ENCODE assay signal across 14 cellular contexts in the genomic region with DNA sequence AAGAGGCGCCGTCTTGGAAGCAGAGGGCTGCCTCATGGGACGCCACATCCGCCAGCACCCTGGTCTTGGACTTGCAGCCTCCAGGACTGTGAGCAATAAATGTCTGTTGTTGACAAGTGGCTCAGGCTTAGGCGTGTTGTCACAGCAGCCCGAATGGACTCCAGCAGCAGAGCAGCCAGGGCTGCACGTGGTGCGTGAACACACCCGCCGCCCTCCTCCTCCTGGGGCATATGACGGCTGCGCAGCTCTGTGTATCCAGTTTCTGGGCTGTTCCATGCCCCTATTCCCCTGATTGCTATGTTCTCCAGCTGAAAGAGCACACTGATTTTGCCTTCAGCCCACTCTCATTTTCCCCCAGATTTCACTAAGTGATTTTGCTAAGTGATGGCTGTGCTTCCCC. TPM values are rescaled to one million over a fixed set of nuclear protein-coding genes. Genes with fewer than 3 reads are reported as not detected.
DNase-seq lines count a peak whose midpoint lies in the region; ATAC-seq and TF ChIP-seq lines count a peak whose summit lies in the region.
"Had no signal": no experiment of that assay in that cellular context is flagged by ENCODE, and none has a peak within 500 bp of the region (broad histone marks: within the 10 kb centered on the region; RNA-seq: fewer than 3 reads in every experiment).

No MANE protein-coding gene starts in this region.

- H3K9ac ChIP-seq in MM.1S (ENCODE audit: low read length): no peak overlapping the region

- no peaks in the 10 kb centered on the region for H3K36me3 ChIP-seq in MM.1S (replicated peaks; ENCODE audit: insufficient read depth, low read length)
- no peaks in the 10 kb centered on the region for H3K36me3 ChIP-seq in lower lobe of right lung
- no peaks in the 10 kb centered on the region for H3K36me3 ChIP-seq in suprapubic skin
- H3K36me3 ChIP-seq: colonic mucosa, heart right ventricle, vagina had no signal

- no peak for TF ChIP-seq POLR2A in suprapubic skin (IDR thresholded peaks at IDR 0.05)

- no peaks in the 10 kb centered on the region for H3K9me3 ChIP-seq in MM.1S (replicated peaks; ENCODE audit: insufficient read depth, low read length)
- no peaks in the 10 kb centered on the region for H3K9me3 ChIP-seq in lower lobe of right lung
- H3K9me3 ChIP-seq in suprapubic skin: no peaks in the 10 kb centered on the region
- H3K9me3 ChIP-seq: colonic mucosa, vagina had no signal

- H3K4me1 ChIP-seq in MM.1S (ENCODE audit: low read length): peaks cover 4% of the 10 kb centered on the region
- peaks cover 19% of the 10 kb centered on the region for H3K4me1 ChIP-seq in lower lobe of right lung
- H3K4me1 ChIP-seq in suprapubic skin: peaks cover 16% of the 10 kb centered on the region
- H3K4me1 ChIP-seq: colonic mucosa had no signal

- H3K79me2 ChIP-seq in MM.1S (ENCODE audit: low read length): no peaks in the 10 kb centered on the region

- POLR2A ChIA-PET in activated CD4-positive, alpha-beta T cell treated with anti-CD3 and anti-CD28 coated beads, Interleukin-2, amount 10 ng/mL, durations not matched to agents 7 days and 5 days (lab: Charles Lee): no interaction called here
- POLR2A ChIA-PET in activated CD4-positive, alpha-beta T cell treated with anti-CD3 and anti-CD28 coated beads for 36 hours (lab: Charles Lee): no interaction called here

- peaks cover 2% of the 10 kb centered on the region for H3K9me3 Mint-ChIP-seq in activated CD4-positive, alpha-beta T cell treated with anti-CD3 and anti-CD28 coated beads, Interleukin-2, amount 10 ng/mL, durations not matched to agents 7 days and 5 days
- no peaks in the 10 kb centered on the region for H3K9me3 Mint-ChIP-seq in activated CD4-positive, alpha-beta T cell treated with anti-CD3 and anti-CD28 coated beads for 36 hours (ENCODE audit: low read depth)
- H3K9me3 Mint-ChIP-seq: activated CD8-positive, alpha-beta T cell treated with anti-CD3 and anti-CD28 coated beads for 36 hours had no signal

- no peaks in the 10 kb centered on the region for H3K27me3 Mint-ChIP-seq in activated CD4-positive, alpha-beta T cell treated with anti-CD3 and anti-CD28 coated beads, Interleukin-2, amount 10 ng/mL, durations not matched to agents 7 days and 5 days
- peaks cover 4% of the 10 kb centered on the region for H3K27me3 Mint-ChIP-seq in activated CD4-positive, alpha-beta T cell treated with anti-CD3 and anti-CD28 coated beads for 36 hours

- no peaks in the 10 kb centered on the region for H3K36me3 Mint-ChIP-seq in activated CD4-positive, alpha-beta T cell treated with anti-CD3 and anti-CD28 coated beads, Interleukin-2, amount 10 ng/mL, durations not matched to agents 7 days and 5 days (ENCODE audit: low read depth)
- H3K36me3 Mint-ChIP-seq in activated CD4-positive, alpha-beta T cell treated with anti-CD3 and anti-CD28 coated beads for 36 hours (ENCODE audit: low read depth): no peaks in the 10 kb centered on the region

- CTCF ChIA-PET in activated CD4-positive, alpha-beta T cell treated with anti-CD3 and anti-CD28 coated beads, Interleukin-2, amount 10 ng/mL, durations not matched to agents 7 days and 5 days (lab: Charles Lee): interaction anchor here (0.7 to 1.6 kb wide), 6 partner anchors 18 to 272 kb away, joined by 3 to 8 read pairs (median 3); no protein-coding TSS in a partner anchor
- CTCF ChIA-PET in activated CD4-positive, alpha-beta T cell treated with anti-CD3 and anti-CD28 coated beads for 36 hours (lab: Charles Lee): interaction anchor here (0.7 to 2.1 kb wide), 6 partner anchors 20 to 264 kb away, joined by 3 to 18 read pairs (median 3); a partner anchor contains a TSS

- TF ChIP-seq EP300 in suprapubic skin (IDR thresholded peaks at IDR 0.05): no peak

- no peak for ATAC-seq in activated CD4-positive, alpha-beta T cell treated with anti-CD3 and anti-CD28 coated beads for 36 hours
- no peak for ATAC-seq in lower lobe of right lung
- no peak for ATAC-seq in GM18511 (IDR thresholded peaks at IDR 0.05; ENCODE audit: unreplicated experiment)

- intact Hi-C loops in activated CD4-positive, alpha-beta T cell treated with anti-CD3 and anti-CD28 coated beads for 36 hours (cut with DNase I, micrococcal nuclease): loop anchor here (1.0 to 2.0 kb wide), 3 partner anchors 260 to 264 kb away; no protein-coding TSS in a partner anchor
- intact Hi-C loops in lower lobe of right lung (cut with DNase I): no loop called here

- H3K4me3 Mint-ChIP-seq in activated CD4-positive, alpha-beta T cell treated with anti-CD3 and anti-CD28 coated beads, Interleukin-2, amount 10 ng/mL, durations not matched to agents 7 days and 5 days: peak overlapping the region; percentile 5
- H3K4me3 Mint-ChIP-seq in activated CD4-positive, alpha-beta T cell treated with anti-CD3 and anti-CD28 coated beads for 36 hours: no peak overlapping the region

- H3K4me1 Mint-ChIP-seq in activated CD4-positive, alpha-beta T cell treated with anti-CD3 and anti-CD28 coated beads, Interleukin-2, amount 10 ng/mL, durations not matched to agents 7 days and 5 days: peaks cover 15% of the 10 kb centered on the region
- H3K4me1 Mint-ChIP-seq in activated CD4-positive, alpha-beta T cell treated with anti-CD3 and anti-CD28 coated beads for 36 hours: peaks cover 15% of the 10 kb centered on the region

- peak overlapping the region; percentile 63; the same call in 1 of the 2 replicates for H3K4me2 ChIP-seq in MM.1S (ENCODE audit: low read depth, low read length)

- no peaks in the 10 kb centered on the region for H4K20me1 ChIP-seq in MM.1S (ENCODE audit: insufficient read depth, low read length)

- no peaks in the 10 kb centered on the region for H3K27me3 ChIP-seq in MM.1S (replicated peaks; ENCODE audit: insufficient read depth, low read length)
- H3K27me3 ChIP-seq in lower lobe of right lung (ENCODE audit: low read depth): peaks cover 5% of the 10 kb centered on the region
- peaks cover 18% of the 10 kb centered on the region for H3K27me3 ChIP-seq in suprapubic skin
- H3K27me3 ChIP-seq: colonic mucosa, vagina had no signal

- DNase-seq in activated CD4-positive, alpha-beta T cell treated with anti-CD3 and anti-CD28 coated beads, Interleukin-2, amount 10 ng/mL, durations not matched to agents 7 days and 5 days: no peak
- DNase-seq in activated CD4-positive, alpha-beta T cell treated with anti-CD3 and anti-CD28 coated beads for 36 hours: no peak
- no peak for DNase-seq in MM.1S
- DNase-seq in lower lobe of right lung: peak; percentile 42
- no peak for DNase-seq in suprapubic skin (ENCODE audit: low spot score in 2 of 2)
- DNase-seq in stimulated activated CD4-positive, alpha-beta T cell treated with anti-CD3 and anti-CD28 coated beads, Interleukin-4, amount 100 ng/mL, for 4 hours: no peak
- no peak for DNase-seq in AG08396 (ENCODE audit: low spot score)
- DNase-seq: DMS79, NCI-H2081 treated with DMSO at 0.1 percent for 48 hours had no signal

- peaks cover 8% of the 10 kb centered on the region for H3F3A ChIP-seq in MM.1S (ENCODE audit: insufficient read depth, low read length)

- WGBS in suprapubic skin: 36% methylated on average over 12 of the region's 12 CpGs

- H3K27ac ChIP-seq in MM.1S (ENCODE audit: low read length) (no peak overlapping the region), lower lobe of right lung (no peak overlapping the region), suprapubic skin (no peak overlapping the region)
- H3K27ac ChIP-seq: colonic mucosa, heart right ventricle, vagina had no signal

- peak overlapping the region; percentile 55 for H3K27ac Mint-ChIP-seq in activated CD4-positive, alpha-beta T cell treated with anti-CD3 and anti-CD28 coated beads, Interleukin-2, amount 10 ng/mL, durations not matched to agents 7 days and 5 days
- no peak overlapping the region for H3K27ac Mint-ChIP-seq in activated CD4-positive, alpha-beta T cell treated with anti-CD3 and anti-CD28 coated beads for 36 hours

- H3K9me2 ChIP-seq in MM.1S (replicated peaks; ENCODE audit: insufficient read depth, low read length): no peaks in the 10 kb centered on the region

- TF ChIP-seq CTCF in MM.1S (IDR thresholded peaks at IDR 0.05; ENCODE audit: low read length) (no peak), lower lobe of right lung (IDR thresholded peaks at IDR 0.05) (no peak), suprapubic skin (IDR thresholded peaks at IDR 0.05) (no peak)

- H3K4me3 ChIP-seq in MM.1S (ENCODE audit: low read length) (no peak overlapping the region), lower lobe of right lung (peak overlapping the region; percentile 36), suprapubic skin (peak overlapping the region; percentile 35)
- H3K4me3 ChIP-seq: colonic mucosa had no signal

- peak overlapping the region; percentile 28; the same call in 1 of the 2 replicates for H2AFZ ChIP-seq in MM.1S (ENCODE audit: low read length)

RNA-seq across cellular contexts. Expression of a gene that starts 36.0 kb away (rescaled TPM):
- 100 to 1,000 TPM; 122 to 123 TPM for total RNA-seq in activated CD4-positive, alpha-beta T cell treated with anti-CD3 and anti-CD28 coated beads, Interleukin-2, amount 10 ng/mL, durations not matched to agents 7 days and 5 days
- 10 to 100 TPM; 62.1 to 62.2 TPM for total RNA-seq in activated CD4-positive, alpha-beta T cell treated with anti-CD3 and anti-CD28 coated beads for 36 hours
- 135 TPM for total RNA-seq in lower lobe of right lung
- total RNA-seq in suprapubic skin: 100 to 1,000 TPM in 1 of 4 donors, 10 to 100 TPM in 3; 62.6 to 132 (median 93.5) TPM
